ENCODE assay signal across 8 cellular contexts in the genomic region with DNA sequence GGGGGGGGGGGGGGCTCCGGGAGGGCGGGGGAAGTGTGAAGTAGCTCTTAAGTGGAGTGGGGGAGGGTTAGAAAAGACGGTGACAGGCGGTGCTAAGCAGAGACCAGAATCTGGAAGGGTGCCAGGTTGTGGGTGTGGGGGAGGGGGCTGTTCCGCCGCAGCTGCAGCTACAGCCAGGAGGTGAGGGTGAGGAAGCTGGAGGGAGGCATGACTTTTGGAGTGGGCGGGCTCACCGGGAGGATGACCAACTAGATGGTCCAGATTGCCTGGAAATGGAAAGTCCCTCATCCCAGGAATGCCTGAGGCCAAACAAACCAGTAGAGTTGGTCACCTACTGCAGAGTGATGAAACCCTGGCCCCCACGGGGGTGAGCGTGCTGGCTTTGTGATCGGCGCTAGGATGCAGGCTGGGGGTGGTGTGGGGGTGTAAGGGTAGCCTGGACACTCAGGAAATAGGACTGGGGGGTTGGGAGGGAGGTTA.
DNase-seq lines count a peak whose midpoint lies in the region; ATAC-seq, FAIRE-seq and TF ChIP-seq lines count a peak whose summit lies in the region.

No MANE protein-coding gene starts in this region.

- in situ Hi-C loops in GM12878 (cut with MboI) = no loop called here

- RAD21 ChIA-PET in GM12878 (lab: Charles Lee; ENCODE audit: unreplicated experiment) = interaction anchor here (0.6 to 7.8 kb wide), 28 partner anchors 10 to 324 kb away, joined by 3 to 97 read pairs (median 4); a partner anchor contains a TSS

- no peak for TF ChIP-seq EP300 in GM12878 (IDR thresholded peaks at IDR 0.05; ENCODE audit: borderline replicate concordance in 1 of 2, control insufficient read depth in 1 of 2, low read depth in 2 of 2, low read length in 2 of 2)

- no TSS peak for BruUV-seq in GM12878 (replicated peaks; lab: Mats Ljungman, UMichigan)

- WGBS in GM12878 (ENCODE audit: insufficient coverage, insufficient replicate concordance, low lambda C conversion rate, missing lambda C conversion rate) = 5% methylated on average over 10 of the region's 12 CpGs

- POLR2A ChIA-PET in HEK293T (lab: Yijun Ruan, JAX) = no interaction called here
- POLR2A ChIA-PET in GM12878 (lab: Charles Lee) = interaction anchor here (0.9 to 1.7 kb wide), 9 partner anchors 11 to 158 kb away, joined by 3 to 6 read pairs (median 4); a partner anchor contains a TSS

- no peak for TF ChIP-seq CTCF in GM12878 (IDR thresholded peaks at IDR 0.05 in 2 of 3, conservative IDR thresholded peaks at IDR 0.05 in 1 of 3; ENCODE audit: control insufficient read depth in 2 of 3, extremely low read depth in 1 of 3, insufficient read depth in 1 of 3, low read depth in 3 of 3, low read length in 3 of 3)

- H3K9me3 ChIP-seq in GM12878 (replicated peaks; ENCODE audit: control insufficient read depth, insufficient read depth, low read length) = no peaks in the 10 kb centered on the region

- no peaks in the 10 kb centered on the region for H4K20me1 ChIP-seq in GM12878 (ENCODE audit: control insufficient read depth, insufficient read depth)

- SMC1A ChIA-PET in GM12878 (lab: Charles Lee; ENCODE audit: uncharacterized antibody, unreplicated experiment) = interaction anchor here (0.7 to 7.7 kb wide), 29 partner anchors 8 to 314 kb away, joined by 3 to 88 read pairs (median 5); no protein-coding TSS in a partner anchor

- H3K36me3 ChIP-seq in GM12878 (ENCODE audit: control insufficient read depth in 2 of 2, insufficient read depth in 2 of 2, low read length in 1 of 2) = no peaks in the 10 kb centered on the region

- H3K79me2 ChIP-seq in GM12878 (ENCODE audit: control insufficient read depth, insufficient read depth, low read length) = no peaks in the 10 kb centered on the region

- TF ChIP-seq POLR2A in GM12878 (IDR thresholded peaks at IDR 0.05; ENCODE audit: low read depth, low read length) = no peak

- no peak overlapping the region for H3K9ac ChIP-seq in GM12878 (ENCODE audit: control insufficient read depth, insufficient read depth, low read length)

- peaks cover 7% of the 10 kb centered on the region for H3K4me1 ChIP-seq in GM12878 (ENCODE audit: control insufficient read depth, insufficient read depth, low read length)

- H3K4me3 ChIP-seq in GM12878 = peak overlapping the region; percentile 32; the same call in 1 of the 2 replicates

- no peak overlapping the region for H3K27ac ChIP-seq in GM12878 (ENCODE audit: control insufficient read depth, insufficient read depth)

- peak overlapping the region; percentile 49; the same call in 1 of the 2 replicates for H3K4me2 ChIP-seq in GM12878 (ENCODE audit: control insufficient read depth, insufficient read depth)

- peak; percentile 83 for ATAC-seq in GM12878

- CTCF ChIA-PET in HEK293T (lab: Yijun Ruan, JAX) (no interaction called here), GM12878 (lab: Yijun Ruan, JAX) (interaction anchor here (0.7 to 3.0 kb wide), 11 partner anchors 30 to 162 kb away, joined by 3 to 29 read pairs (median 4); no protein-coding TSS in a partner anchor)

- FAIRE-seq in GM12878 (lab: Jason Lieb, UNC) = no peak

- peak; percentile 97 for DNase-seq in DMS53 (lab: John Stamatoyannopoulos, UW)
- DNase-seq in HEK293T (ENCODE audit: extremely low spot score) = peak; percentile 58
- peak; percentile 83 for DNase-seq in NCI-H2029 treated with DMSO at 0.1 percent for 48 hours (lab: John Stamatoyannopoulos, UW)
- peak; percentile 27 for DNase-seq in T-helper 9 cell
- DNase-seq in GM12878 (ENCODE audit: low read depth, low spot score) = peak; percentile 23
- DNase-seq in left kidney (ENCODE audit: low read depth, low spot score) = peak; percentile 90
- peak; percentile 17 for DNase-seq in stimulated activated CD8-positive, alpha-beta memory T cell treated with anti-CD3 and anti-CD28 coated beads, Interleukin-15, amount 100 ng/mL, for 24 hours (ENCODE audit: low read depth)
- DNase-seq in GM19240 (ENCODE audit: insufficient read length, low spot score) = no peak

- no peak for TF ChIP-seq RAD21 in GM12878 (IDR thresholded peaks at IDR 0.05; ENCODE audit: insufficient read depth, low read depth, low read length)

- H3K27me3 ChIP-seq in GM12878 (replicated peaks in 1 of 2; ENCODE audit: control insufficient read depth in 2 of 2, insufficient read depth in 2 of 2, low read length in 1 of 2) = peaks cover 0 to 5% of the 10 kb centered on the region in 2 experiments

- H2AFZ ChIP-seq in GM12878 (ENCODE audit: control insufficient read depth, low read depth, low read length) = no peak overlapping the region

- intact Hi-C loops in GM12878 (cut with micrococcal nuclease; ENCODE audit: unreplicated experiment) = no loop called here

TF ChIP-seq in HEK293T, 16 proteins besides CTCF, POLR2A, EP300 and RAD21:
- TF ChIP-seq L3MBTL2 (conservative IDR thresholded peaks at IDR 0.05) = no peak
- no peak for TF ChIP-seq NFRKB (IDR thresholded peaks at IDR 0.05)
- no peak for TF ChIP-seq BHLHE40 (IDR thresholded peaks at IDR 0.05; ENCODE audit: borderline replicate concordance)
- TF ChIP-seq ZNF384 (IDR thresholded peaks at IDR 0.05) = no peak
- TF ChIP-seq FOXK2 (IDR thresholded peaks at IDR 0.05) = no peak
- TF ChIP-seq HDGF (IDR thresholded peaks at IDR 0.05; ENCODE audit: borderline replicate concordance) = no peak
- no peak for TF ChIP-seq ARNT (IDR thresholded peaks at IDR 0.05)
- TF ChIP-seq, protein P1, sequence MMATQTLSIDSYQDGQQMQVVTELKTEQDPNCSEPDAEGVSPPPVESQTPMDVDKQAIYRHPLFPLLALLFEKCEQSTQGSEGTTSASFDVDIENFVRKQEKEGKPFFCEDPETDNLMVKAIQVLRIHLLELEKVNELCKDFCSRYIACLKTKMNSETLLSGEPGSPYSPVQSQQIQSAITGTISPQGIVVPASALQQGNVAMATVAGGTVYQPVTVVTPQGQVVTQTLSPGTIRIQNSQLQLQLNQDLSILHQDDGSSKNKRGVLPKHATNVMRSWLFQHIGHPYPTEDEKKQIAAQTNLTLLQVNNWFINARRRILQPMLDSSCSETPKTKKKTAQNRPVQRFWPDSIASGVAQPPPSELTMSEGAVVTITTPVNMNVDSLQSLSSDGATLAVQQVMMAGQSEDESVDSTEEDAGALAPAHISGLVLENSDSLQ (IDR thresholded peaks at IDR 0.05) = no peak
- TF ChIP-seq FOXA1 (IDR thresholded peaks at IDR 0.05) = no peak

TF ChIP-seq in GM12878, 131 proteins besides CTCF, POLR2A, EP300 and RAD21 (continues in another document):
- TF ChIP-seq ETV6 (conservative IDR thresholded peaks at IDR 0.05 in 1 of 2, IDR thresholded peaks at IDR 0.05 in 1 of 2; ENCODE audit: borderline replicate concordance in 1 of 2, low read depth in 1 of 2) (no peak), TCF3 (IDR thresholded peaks at IDR 0.05; ENCODE audit: borderline replicate concordance, insufficient read depth, low read depth, low read length) (0 out of 2 replicates have a peak, but pooled peaks have one; percentile 31), CBX5 (IDR thresholded peaks at IDR 0.05; ENCODE audit: low read depth) (0 out of 2 replicates have a peak, but pooled peaks have one; percentile 43), BHLHE40 (IDR thresholded peaks at IDR 0.05; ENCODE audit: borderline replicate concordance in 1 of 2, low read depth in 2 of 2, low read length in 1 of 2) (peak in 1 of 2 experiments; percentile 50; a peak in 1 of 4 replicates), NR2C2 (IDR thresholded peaks at IDR 0.05; ENCODE audit: borderline replicate concordance, control insufficient read depth, insufficient read length, low read depth) (no peak), IKZF1 (conservative IDR thresholded peaks at IDR 0.05) (peak; percentile 83), ASH2L (IDR thresholded peaks at IDR 0.05; ENCODE audit: borderline replicate concordance, low read depth) (no peak), IKZF2 (IDR thresholded peaks at IDR 0.05) (peak; percentile 45 to 49; a peak in 2 of 4 replicates), NBN (IDR thresholded peaks at IDR 0.05) (peak; percentile 36; the same call in 1 of the 2 replicates), TCF12 (IDR thresholded peaks at IDR 0.05; ENCODE audit: low read depth, low read length) (peak; percentile 81), DPF2 (IDR thresholded peaks at IDR 0.05) (peak; percentile 73; the same call in 1 of the 2 replicates), SMAD1 (IDR thresholded peaks at IDR 0.05; ENCODE audit: low read depth, partially characterized antibody) (peak; percentile 97), RB1 (IDR thresholded peaks at IDR 0.05; ENCODE audit: borderline replicate concordance) (peak; percentile 29; the same call in 1 of the 2 replicates), RUNX3 (IDR thresholded peaks at IDR 0.05; ENCODE audit: low read length) (peak; percentile 35)
- TF ChIP-seq, protein P2, sequence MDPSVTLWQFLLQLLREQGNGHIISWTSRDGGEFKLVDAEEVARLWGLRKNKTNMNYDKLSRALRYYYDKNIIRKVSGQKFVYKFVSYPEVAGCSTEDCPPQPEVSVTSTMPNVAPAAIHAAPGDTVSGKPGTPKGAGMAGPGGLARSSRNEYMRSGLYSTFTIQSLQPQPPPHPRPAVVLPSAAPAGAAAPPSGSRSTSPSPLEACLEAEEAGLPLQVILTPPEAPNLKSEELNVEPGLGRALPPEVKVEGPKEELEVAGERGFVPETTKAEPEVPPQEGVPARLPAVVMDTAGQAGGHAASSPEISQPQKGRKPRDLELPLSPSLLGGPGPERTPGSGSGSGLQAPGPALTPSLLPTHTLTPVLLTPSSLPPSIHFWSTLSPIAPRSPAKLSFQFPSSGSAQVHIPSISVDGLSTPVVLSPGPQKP (IDR thresholded peaks at IDR 0.05; ENCODE audit: low read depth, low read length) = no peak
- TF ChIP-seq, protein P3, sequence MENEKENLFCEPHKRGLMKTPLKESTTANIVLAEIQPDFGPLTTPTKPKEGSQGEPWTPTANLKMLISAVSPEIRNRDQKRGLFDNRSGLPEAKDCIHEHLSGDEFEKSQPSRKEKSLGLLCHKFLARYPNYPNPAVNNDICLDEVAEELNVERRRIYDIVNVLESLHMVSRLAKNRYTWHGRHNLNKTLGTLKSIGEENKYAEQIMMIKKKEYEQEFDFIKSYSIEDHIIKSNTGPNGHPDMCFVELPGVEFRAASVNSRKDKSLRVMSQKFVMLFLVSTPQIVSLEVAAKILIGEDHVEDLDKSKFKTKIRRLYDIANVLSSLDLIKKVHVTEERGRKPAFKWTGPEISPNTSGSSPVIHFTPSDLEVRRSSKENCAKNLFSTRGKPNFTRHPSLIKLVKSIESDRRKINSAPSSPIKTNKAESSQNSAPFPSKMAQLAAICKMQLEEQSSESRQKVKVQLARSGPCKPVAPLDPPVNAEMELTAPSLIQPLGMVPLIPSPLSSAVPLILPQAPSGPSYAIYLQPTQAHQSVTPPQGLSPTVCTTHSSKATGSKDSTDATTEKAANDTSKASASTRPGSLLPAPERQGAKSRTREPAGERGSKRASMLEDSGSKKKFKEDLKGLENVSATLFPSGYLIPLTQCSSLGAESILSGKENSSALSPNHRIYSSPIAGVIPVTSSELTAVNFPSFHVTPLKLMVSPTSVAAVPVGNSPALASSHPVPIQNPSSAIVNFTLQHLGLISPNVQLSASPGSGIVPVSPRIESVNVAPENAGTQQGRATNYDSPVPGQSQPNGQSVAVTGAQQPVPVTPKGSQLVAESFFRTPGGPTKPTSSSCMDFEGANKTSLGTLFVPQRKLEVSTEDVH (IDR thresholded peaks at IDR 0.05; ENCODE audit: low read depth, partially characterized antibody) = no peak
